19 cellular contexts compared by ENCODE assay signal in the genomic region with DNA sequence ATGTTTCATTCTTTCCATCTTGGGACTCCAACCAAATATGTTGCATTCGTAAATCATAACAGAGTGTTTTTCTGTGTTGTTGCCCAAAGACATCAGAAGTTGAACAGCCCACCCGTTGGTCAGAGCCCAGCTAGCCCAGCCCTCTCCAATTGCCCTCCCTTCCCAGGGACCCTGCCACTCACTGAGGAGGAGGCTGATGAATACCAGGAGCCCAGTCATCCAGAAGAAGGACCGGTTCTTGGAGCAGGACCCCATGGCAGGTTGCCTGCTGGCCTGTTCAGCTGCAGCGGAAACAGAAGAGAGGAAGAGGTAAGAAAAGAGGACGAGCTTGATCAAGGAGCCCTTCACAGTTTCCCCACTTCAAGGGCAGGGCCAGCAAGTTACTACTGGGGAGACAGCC.
"Had no signal": no experiment of that assay in that cellular context is flagged by ENCODE, and none has a peak within 500 bp of the region (broad histone marks: within the 10 kb centered on the region; RNA-seq: fewer than 3 reads in every experiment).

No MANE protein-coding gene starts in this region.

- H3K4me3 ChIP-seq: cardiac muscle cell, dorsolateral prefrontal cortex, left lung, psoas muscle, right lobe of liver, smooth muscle cell, thoracic aorta, upper lobe of right lung had no signal

- H3K27ac Mint-ChIP-seq: activated CD4-positive, alpha-beta T cell treated with anti-CD3 and anti-CD28 coated beads, Interleukin-2, amount 10 ng/mL, durations not matched to agents 24 days and 14 days; activated CD8-positive, alpha-beta T cell treated with anti-CD3 and anti-CD28 coated beads, Interleukin-2, amount 10 ng/mL, durations not matched to agents 7 days and 5 days; activated naive CD4-positive, alpha-beta T cell treated with anti-CD3 and anti-CD28 coated beads, Interleukin-2, amount 50 U/mL, for 72 hours; stimulated activated effector memory CD8-positive, alpha-beta T cell treated with anti-CD3 and anti-CD28 coated beads, Interleukin-12 subunit alpha, Interleukin-12 subunit beta, amount 100 ng/mL, for 72 hours had no signal

- H3K9me3 Mint-ChIP-seq: activated CD4-positive, alpha-beta T cell treated with anti-CD3 and anti-CD28 coated beads, Interleukin-2, amount 10 ng/mL, durations not matched to agents 24 days and 14 days; activated naive CD4-positive, alpha-beta T cell treated with anti-CD3 and anti-CD28 coated beads, Interleukin-2, amount 50 U/mL, for 72 hours; stimulated activated effector memory CD8-positive, alpha-beta T cell treated with anti-CD3 and anti-CD28 coated beads, Interleukin-12 subunit alpha, Interleukin-12 subunit beta, amount 100 ng/mL, for 72 hours had no signal

- DNase-seq: activated CD4-positive, alpha-beta T cell treated with anti-CD3 and anti-CD28 coated beads, Interleukin-2, amount 10 ng/mL, durations not matched to agents 24 days and 14 days; activated CD8-positive, alpha-beta T cell treated with anti-CD3 and anti-CD28 coated beads, Interleukin-2, amount 10 ng/mL, durations not matched to agents 7 days and 5 days; activated gamma-delta T cell treated with Interleukin-2 at 50 U/mL for 16 hours; dorsolateral prefrontal cortex; hypothalamus; kidney; left lung; midbrain; right lobe of liver; stimulated activated CD4-positive, alpha-beta T cell treated with anti-CD3 and anti-CD28 coated beads, Interleukin-4, amount 100 ng/mL, for 24 hours; T1000; upper lobe of right lung had no signal

- H3K4me1 ChIP-seq: left lung, psoas muscle, upper lobe of right lung had no signal

- H3K36me3 Mint-ChIP-seq: activated naive CD4-positive, alpha-beta T cell treated with anti-CD3 and anti-CD28 coated beads, Interleukin-2, amount 50 U/mL, for 72 hours; stimulated activated effector memory CD8-positive, alpha-beta T cell treated with anti-CD3 and anti-CD28 coated beads, Interleukin-12 subunit alpha, Interleukin-12 subunit beta, amount 100 ng/mL, for 72 hours had no signal

- H3K4me3 Mint-ChIP-seq: activated CD4-positive, alpha-beta T cell treated with anti-CD3 and anti-CD28 coated beads, Interleukin-2, amount 10 ng/mL, durations not matched to agents 24 days and 14 days; activated CD8-positive, alpha-beta T cell treated with anti-CD3 and anti-CD28 coated beads, Interleukin-2, amount 10 ng/mL, durations not matched to agents 7 days and 5 days; stimulated activated effector memory CD8-positive, alpha-beta T cell treated with anti-CD3 and anti-CD28 coated beads, Interleukin-12 subunit alpha, Interleukin-12 subunit beta, amount 100 ng/mL, for 72 hours had no signal

- H3K9me3 ChIP-seq: left lung, psoas muscle, right lobe of liver, thoracic aorta, upper lobe of right lung had no signal

- H3K4me2 ChIP-seq: smooth muscle cell had no signal

- H3K4me1 Mint-ChIP-seq: activated CD4-positive, alpha-beta T cell treated with anti-CD3 and anti-CD28 coated beads, Interleukin-2, amount 10 ng/mL, durations not matched to agents 24 days and 14 days; stimulated activated effector memory CD8-positive, alpha-beta T cell treated with anti-CD3 and anti-CD28 coated beads, Interleukin-12 subunit alpha, Interleukin-12 subunit beta, amount 100 ng/mL, for 72 hours had no signal

- H3K36me3 ChIP-seq: cardiac muscle cell, left lung, right lobe of liver, thoracic aorta, upper lobe of right lung had no signal

- H3K27ac ChIP-seq: cardiac muscle cell, dorsolateral prefrontal cortex, epithelial cell of prostate, left lung, psoas muscle, right lobe of liver, thoracic aorta, upper lobe of right lung had no signal

- H3K27me3 ChIP-seq: cardiac muscle cell, right lobe of liver, upper lobe of right lung had no signal
